23 cellular contexts compared by ENCODE assay signal in genomic region chr13:30400376-30400775, GRCh38. TPM values are rescaled to one million over a fixed set of nuclear protein-coding genes. Genes with fewer than 3 reads are reported as not detected.
DNase-seq lines count a peak whose midpoint lies in the region; ATAC-seq, FAIRE-seq and TF ChIP-seq lines count a peak whose summit lies in the region.
"Had no signal": no experiment of that assay in that cellular context is flagged by ENCODE, and none has a peak within 500 bp of the region (broad histone marks: within the 10 kb centered on the region; RNA-seq: fewer than 3 reads in every experiment).

No MANE protein-coding gene starts in this region.

- TF ChIP-seq RAD21 in liver (IDR thresholded peaks at IDR 0.05), result no peak
- no peak for TF ChIP-seq RAD21 in HepG2 (CRISPR knock-in tag; IDR thresholded peaks at IDR 0.05)

- H4K20me1 ChIP-seq in HepG2 (ENCODE audit: insufficient read depth, low read length), result no peaks in the 10 kb centered on the region
- H4K20me1 ChIP-seq: BLaER1 treated with 17β-estradiol and CSF1 and Interleukin-3, amounts not matched to agents 10 nM and 100 nM had no signal

- no peaks in the 10 kb centered on the region for H3K79me2 ChIP-seq in HepG2 (ENCODE audit: insufficient read depth, low read length)

- no peak for TF ChIP-seq EP300 in HepG2 (IDR thresholded peaks at IDR 0.05; ENCODE audit: low read depth in 2 of 2, low read length in 2 of 2)
- no peak for TF ChIP-seq EP300 in HepG2 (CRISPR knock-in tag; IDR thresholded peaks at IDR 0.05; ENCODE audit: borderline replicate concordance)
- no peak for TF ChIP-seq EP300 in ovary (IDR thresholded peaks at IDR 0.05)

- no peak for ATAC-seq in HepG2
- ATAC-seq: A549; CD8-positive, alpha-beta T cell had no signal

- 98% methylated on average over 2 of the region's 2 CpGs for WGBS in liver
- 94% methylated on average over 2 of the region's 2 CpGs for WGBS in HepG2 (ENCODE audit: low lambda C conversion rate)
- WGBS in small intestine, 3 donors, result 88 to 93% (median 92%) methylated on average over 2 of the region's 2 CpGs
- WGBS in ovary, 3 donors, result 98 to 100% (median 100%) methylated on average over 2 of the region's 2 CpGs

- H3K4me3 ChIP-seq in liver (ENCODE audit: low read depth in 1 of 3, low read length in 3 of 3) (no peak overlapping the region), HepG2 (replicated peaks in 1 of 3; ENCODE audit: insufficient read depth in 1 of 3, low read depth in 2 of 3, low read length in 3 of 3) (no peak overlapping the region), small intestine (ENCODE audit: low read depth in 1 of 2, low read length in 2 of 2) (no peak overlapping the region), ovary (no peak overlapping the region)
- H3K4me3 ChIP-seq: A549; BLaER1 treated with 17β-estradiol and CSF1 and Interleukin-3, amounts not matched to agents 10 nM and 100 nM had no signal

- FAIRE-seq in HepG2 (lab: Jason Lieb, UNC) (no peak), small intestine (lab: Jason Lieb, UNC) (no peak)
- FAIRE-seq: A549, D721Med, G401.6, GM12891, GM19239 had no signal

- no peaks in the 10 kb centered on the region for H3K27me3 ChIP-seq in liver (ENCODE audit: control insufficient read depth in 4 of 4, insufficient read depth in 4 of 4, low read length in 3 of 4)
- peaks cover 0 to 9% of the 10 kb centered on the region in 2 experiments; a peak in 2 of 5 replicates for H3K27me3 ChIP-seq in HepG2 (ENCODE audit: control insufficient read depth in 1 of 2, insufficient read depth in 2 of 2, low read length in 2 of 2)
- no peaks in the 10 kb centered on the region for H3K27me3 ChIP-seq in small intestine (ENCODE audit: control insufficient read depth in 2 of 2, insufficient read depth in 2 of 2, low read length in 2 of 2)
- no peaks in the 10 kb centered on the region for H3K27me3 ChIP-seq in ovary
- H3K27me3 ChIP-seq: BLaER1 treated with 17β-estradiol and CSF1 and Interleukin-3, amounts not matched to agents 10 nM and 100 nM had no signal

- no peak overlapping the region for H3K9ac ChIP-seq in liver (ENCODE audit: low read depth in 1 of 2, low read length in 2 of 2)
- no peak overlapping the region for H3K9ac ChIP-seq in HepG2 (ENCODE audit: insufficient read depth, low read depth, low read length)
- H3K9ac ChIP-seq: BLaER1 treated with 17β-estradiol and CSF1 and Interleukin-3, amounts not matched to agents 10 nM and 100 nM had no signal

- in situ Hi-C loops in HepG2 (cut with HindIII; ENCODE audit: extremely low pct_ligation_motif_present, low pct_unique_long_range_greater_than_20kb), result no loop called here

- CTCF ChIA-PET in HepG2 (lab: Yijun Ruan, JAX; ENCODE audit: low intra/inter-chr PET ratio, low total read pairs), result no interaction called here

- no TSS peak for BruUV-seq in HepG2 (replicated peaks; lab: Mats Ljungman, UMichigan)

- H3K36me3 ChIP-seq in liver (ENCODE audit: control insufficient read depth in 4 of 4, insufficient read depth in 3 of 4, low read depth in 1 of 4, low read length in 3 of 4) (no peaks in the 10 kb centered on the region), HepG2 (replicated peaks in 1 of 2; ENCODE audit: control insufficient read depth in 1 of 2, insufficient read depth in 2 of 2, low read length in 2 of 2) (no peaks in the 10 kb centered on the region), small intestine (ENCODE audit: control insufficient read depth in 2 of 2, insufficient read depth in 2 of 2, low read length in 2 of 2) (no peaks in the 10 kb centered on the region), ovary (no peaks in the 10 kb centered on the region)
- H3K36me3 ChIP-seq: BLaER1 treated with 17β-estradiol and CSF1 and Interleukin-3, amounts not matched to agents 10 nM and 100 nM had no signal

- H3K4me2 ChIP-seq in HepG2 (ENCODE audit: low read depth, low read length), result no peak overlapping the region
- H3K4me2 ChIP-seq: A549; BLaER1 treated with 17β-estradiol and CSF1 and Interleukin-3, amounts not matched to agents 10 nM and 100 nM had no signal

- H3K27ac ChIP-seq in liver (ENCODE audit: low read depth in 1 of 2, low read length in 2 of 2) (no peak overlapping the region), HepG2 (ENCODE audit: extremely low read length, insufficient read depth, low read length) (no peak overlapping the region), small intestine (ENCODE audit: low read depth in 1 of 2, low read length in 1 of 2) (no peak overlapping the region), ovary (no peak overlapping the region)
- H3K27ac ChIP-seq: 22Rv1; A549; BLaER1 treated with 17β-estradiol and CSF1 and Interleukin-3, amounts not matched to agents 10 nM and 100 nM; C4-2B had no signal

- no peak for TF ChIP-seq POLR2A in HepG2 (IDR thresholded peaks at IDR 0.05; ENCODE audit: insufficient read depth in 1 of 2, low read depth in 2 of 2, low read length in 2 of 2)
- TF ChIP-seq POLR2A in ovary (IDR thresholded peaks at IDR 0.05), result no peak

- peaks cover 5 to 58% (median 34%) of the 10 kb centered on the region in 4 donors for H3K4me1 ChIP-seq in liver (ENCODE audit: control insufficient read depth in 4 of 4, insufficient read depth in 4 of 4, low read length in 3 of 4)
- H3K4me1 ChIP-seq in HepG2 (ENCODE audit: insufficient read depth, low read length), result peaks cover 57% of the 10 kb centered on the region
- H3K4me1 ChIP-seq in small intestine (ENCODE audit: control insufficient read depth in 2 of 2, insufficient read depth in 1 of 2, low read depth in 1 of 2, low read length in 1 of 2), result peaks cover 0 to 4% of the 10 kb centered on the region in 2 donors
- peaks cover 2% of the 10 kb centered on the region for H3K4me1 ChIP-seq in ovary (ENCODE audit: insufficient read depth)

- intact Hi-C loops in HepG2 (cut with micrococcal nuclease; ENCODE audit: unreplicated experiment) (no loop called here), ovary (cut with DNase I) (loop anchor here in 2 of 4 donors (10.0 kb wide), 3 partner anchors 64 to 404 kb away; partner anchors contain the start of gene HMGB1 (in 1 of the 2))

- TF ChIP-seq CTCF in liver (IDR thresholded peaks at IDR 0.05; ENCODE audit: low read depth, low read length, missing input control) (no peak), HepG2 (CRISPR knock-in tag; IDR thresholded peaks at IDR 0.05) (no peak), ovary (IDR thresholded peaks at IDR 0.05) (no peak), GM20000 (IDR thresholded peaks at IDR 0.05; ENCODE audit: extremely low read depth, missing control alignments) (no peak)

- H2AFZ ChIP-seq in HepG2 (ENCODE audit: low read length), result no peak overlapping the region

- POLR2A ChIA-PET in HepG2 (lab: Yijun Ruan, JAX), result interaction anchor here (0.8 kb wide), 1 partner anchor 12 kb away, joined by 3 read pairs; no protein-coding TSS in a partner anchor

- DNase-seq in HepG2 (ENCODE audit: low spot score), result no peak
- DNase-seq in myocyte (ENCODE audit: low read depth), result peak; percentile 28
- peak; percentile 61 for DNase-seq in small intestine
- DNase-seq in ovary, result no peak
- no peak for DNase-seq in GM20000 (ENCODE audit: low spot score)
- DNase-seq: AML-193; Caco-2; Calu3; CD4-positive, alpha-beta T cell; CD8-positive, alpha-beta T cell; DMS79 treated with DMSO at 0.1 percent for 48 hours; GF-D8 had no signal

- no peaks in the 10 kb centered on the region for H3K9me3 ChIP-seq in liver (ENCODE audit: control insufficient read depth in 4 of 4, low read length in 3 of 4)
- H3K9me3 ChIP-seq in HepG2 (ENCODE audit: low read length), result no peaks in the 10 kb centered on the region
- no peaks in the 10 kb centered on the region for H3K9me3 ChIP-seq in small intestine (ENCODE audit: control insufficient read depth, low read depth)
- no peaks in the 10 kb centered on the region for H3K9me3 ChIP-seq in ovary
- H3K9me3 ChIP-seq: A549, Caco-2 had no signal

TF ChIP-seq in liver, 16 proteins besides CTCF, POLR2A, EP300 and RAD21:
- peak; percentile 26 for TF ChIP-seq SP1 (IDR thresholded peaks at IDR 0.05)
- peak; percentile 58 to 68 for TF ChIP-seq HNF4A (conservative IDR thresholded peaks at IDR 0.05)
- TF ChIP-seq JUND (IDR thresholded peaks at IDR 0.05), result no peak
- no peak for TF ChIP-seq EGR1 (IDR thresholded peaks at IDR 0.05; ENCODE audit: low read depth in 2 of 2)
- no peak for TF ChIP-seq NR2F2 (IDR thresholded peaks at IDR 0.05)

TF ChIP-seq in HepG2, 621 proteins besides CTCF, POLR2A, EP300 and RAD21 (continues in another document):
- TF ChIP-seq ZIK1 (CRISPR knock-in tag; IDR thresholded peaks at IDR 0.05; ENCODE audit: borderline replicate concordance, low read depth), result no peak
- TF ChIP-seq RNF2 (conservative IDR thresholded peaks at IDR 0.05; ENCODE audit: low read depth), result no peak
- no peak for TF ChIP-seq KLF12 (CRISPR knock-in tag; IDR thresholded peaks at IDR 0.05; ENCODE audit: borderline replicate concordance)
- TF ChIP-seq NRL (CRISPR knock-in tag; IDR thresholded peaks at IDR 0.05; ENCODE audit: borderline replicate concordance), result no peak
- no peak for TF ChIP-seq ZC3H13 (CRISPR knock-in tag; IDR thresholded peaks at IDR 0.05)

RNA-seq across cellular contexts. Expression of gene UBE2L5, which starts 21.9 kb away (rescaled TPM):
- total RNA-seq in liver (not detected), HepG2 (2016; rRNA removed; fragmentation: Illumina TruSeq; extraction: Trizol) (0.13 and 0.22 TPM in 2 replicates), myocyte (not detected in 2 replicates), ovary (under 1 TPM in 2 of 7 donors, not detected in 5; 0.11 to 0.15 TPM)
- polyA plus RNA-seq in liver (under 1 TPM in 1 of 2 donors, not detected in 1; 0.10 TPM), HepG2 (2011; rRNA removed) (not detected in 2 replicates), small intestine (not detected), ovary (under 1 TPM in 1 of 2 donors, not detected in 1; 0.48 TPM)
- not detected in 2 replicates for total RNA-seq in HepG2 (2016; cell fraction: cytosol; rRNA removed; fragmentation: Illumina TruSeq; extraction: Trizol; ENCODE audit: low read depth)
- not detected in 2 replicates for total RNA-seq in HepG2 (2016; cell fraction: insoluble cytoplasmic fraction; rRNA removed; fragmentation: Illumina TruSeq; extraction: Trizol)
- total RNA-seq in HepG2 (2016; cell fraction: membrane; rRNA removed; fragmentation: Illumina TruSeq; extraction: Trizol), result not detected in 2 replicates
- not detected in 2 replicates for total RNA-seq in HepG2 (2016; cell fraction: nucleus; rRNA removed; fragmentation: Illumina TruSeq; extraction: Trizol)
- polyA plus RNA-seq in HepG2 (2011; cell fraction: cytosol; rRNA removed), result not detected in 2 replicates
- polyA plus RNA-seq in HepG2 (2011; cell fraction: nucleus; rRNA removed), result not detected in 2 replicates
- 0.43 and 3.2 TPM in 2 replicates for polyA plus RNA-seq in HepG2 (2012)
- not detected in 2 replicates for polyA plus RNA-seq in HepG2 (2016; cell fraction: cytosol; fragmentation: Illumina TruSeq; extraction: Trizol; ENCODE audit: low read depth)
- polyA plus RNA-seq in HepG2 (2016; cell fraction: insoluble cytoplasmic fraction; fragmentation: Illumina TruSeq; extraction: Trizol; ENCODE audit: low read depth), result 1.0 TPM in 1 of 2 replicates, not detected in the other
- polyA plus RNA-seq in HepG2 (2016; cell fraction: membrane; fragmentation: Illumina TruSeq; extraction: Trizol; ENCODE audit: low read depth), result not detected in 2 replicates
- polyA plus RNA-seq in HepG2 (2016; cell fraction: nucleus; fragmentation: Illumina TruSeq; extraction: Trizol; ENCODE audit: insufficient read depth, low read depth), result not detected in 2 replicates
- polyA minus RNA-seq in HepG2 (2011; rRNA and poly(A)+ RNA removed; ENCODE audit: low replicate concordance), result not detected in 2 replicates
- polyA minus RNA-seq in HepG2 (2011; cell fraction: cytosol; rRNA and poly(A)+ RNA removed), result not detected in 2 replicates
- not detected in 2 replicates for polyA minus RNA-seq in HepG2 (2011; cell fraction: nucleus; rRNA and poly(A)+ RNA removed)
- polyA plus RNA-seq in myocyte (2012), result 0.42 TPM
- total RNA-seq: A172; Caco-2; Calu3; CD8-positive, alpha-beta T cell had no signal
- polyA plus RNA-seq: BJ had no signal

Comparison
In these comparisons a context has a peak if more than half of its experiments do, and no peak if none do; other contexts are left out.
1. DNase-seq: peak in myocyte (single experiment) and small intestine (single experiment); none in HepG2 (single experiment), ovary (0 of 5) and GM20000 (single experiment).